ENCODE assay signal across 17 cellular contexts in genomic region chr15:49987896-49988295, GRCh38.
"Had no signal": no experiment of that assay in that cellular context is flagged by ENCODE, and none has a peak within 500 bp of the region (broad histone marks: within the 10 kb centered on the region; RNA-seq: fewer than 3 reads in every experiment).

No MANE protein-coding gene starts in this region.

- H3K4me3 ChIP-seq: left lung, ovary, SK-N-MC, transverse colon had no signal

- DNase-seq: activated CD4-positive, CD25-positive, alpha-beta regulatory T cell treated with anti-CD3 and anti-CD28 coated beads, Interleukin-2, amount 50 U/mL, for 72 hours; activated naive CD4-positive, alpha-beta T cell; activated naive CD8-positive, alpha-beta T cell treated with anti-CD3 and anti-CD28 coated beads, Interleukin-2, amount 10 ng/mL, durations not matched to agents 7 days and 5 days; activated T-cell treated with anti-CD3 and anti-CD28 coated beads for 4 hours; brain microvascular endothelial cell; effector memory CD4-positive, alpha-beta T cell; hypothalamus; kidney; left lung; stimulated activated CD4-positive, alpha-beta T cell treated with anti-CD3 and anti-CD28 coated beads, Interleukin-2, amount 100 ng/mL, for 48 hours; stimulated activated naive CD4-positive, alpha-beta T cell; substantia nigra; T-helper 9 cell; transverse colon had no signal

- H3K4me1 Mint-ChIP-seq: activated naive CD8-positive, alpha-beta T cell treated with anti-CD3 and anti-CD28 coated beads, Interleukin-2, amount 10 ng/mL, durations not matched to agents 7 days and 5 days had no signal

- H3K27me3 ChIP-seq: brain microvascular endothelial cell, left lung, ovary, transverse colon had no signal

- H3K27ac Mint-ChIP-seq: activated naive CD8-positive, alpha-beta T cell treated with anti-CD3 and anti-CD28 coated beads, Interleukin-2, amount 10 ng/mL, durations not matched to agents 7 days and 5 days; dendritic cell treated with granulocyte-macrophage colony-stimulating factor and Interleukin-4, amounts not matched to agents 40 ng/mL and 50 ng/mL, for 4 days had no signal

- H3K27ac ChIP-seq: brain microvascular endothelial cell, left lung, SK-N-MC had no signal

- ATAC-seq: left lung had no signal

- H3K27me3 Mint-ChIP-seq: activated naive CD8-positive, alpha-beta T cell treated with anti-CD3 and anti-CD28 coated beads, Interleukin-2, amount 10 ng/mL, durations not matched to agents 7 days and 5 days; dendritic cell treated with granulocyte-macrophage colony-stimulating factor and Interleukin-4, amounts not matched to agents 40 ng/mL and 50 ng/mL, for 4 days had no signal

- H3K36me3 ChIP-seq: brain microvascular endothelial cell, left lung, ovary, transverse colon had no signal

- H3K9me3 Mint-ChIP-seq: activated naive CD8-positive, alpha-beta T cell treated with anti-CD3 and anti-CD28 coated beads, Interleukin-2, amount 10 ng/mL, durations not matched to agents 7 days and 5 days; dendritic cell treated with granulocyte-macrophage colony-stimulating factor and Interleukin-4, amounts not matched to agents 40 ng/mL and 50 ng/mL, for 4 days had no signal

- H3K9me3 ChIP-seq: left lung, ovary, transverse colon had no signal

- H3K4me3 Mint-ChIP-seq: activated naive CD8-positive, alpha-beta T cell treated with anti-CD3 and anti-CD28 coated beads, Interleukin-2, amount 10 ng/mL, durations not matched to agents 7 days and 5 days; dendritic cell treated with granulocyte-macrophage colony-stimulating factor and Interleukin-4, amounts not matched to agents 40 ng/mL and 50 ng/mL, for 4 days had no signal
